ENCODE assay signal across 8 cellular contexts in genomic region chr17:37490022-37490587, GRCh38. TPM values are rescaled to one million over a fixed set of nuclear protein-coding genes. Genes with fewer than 3 reads are reported as not detected.
DNase-seq lines count a peak whose midpoint lies in the region; ATAC-seq and TF ChIP-seq lines count a peak whose summit lies in the region.

No MANE protein-coding gene starts in this region.

- TF ChIP-seq POLR2A in esophagus squamous epithelium (IDR thresholded peaks at IDR 0.05): no peak

- H3K4me1 Mint-ChIP-seq in natural killer cell: peaks cover 20 to 31% of the 10 kb centered on the region in 2 donors

- H3K27me3 ChIP-seq in NT2/D1 (ENCODE audit: insufficient read depth, insufficient read length): no peaks in the 10 kb centered on the region
- H3K27me3 ChIP-seq in esophagus squamous epithelium: no peaks in the 10 kb centered on the region

- TF ChIP-seq CTCF in esophagus squamous epithelium (IDR thresholded peaks at IDR 0.05): peak in 3 of 6 experiments; percentile 11 to 52 (median 24)
- peak; percentile 33 for TF ChIP-seq CTCF in natural killer cell (IDR thresholded peaks at IDR 0.05)

- H3K27ac ChIP-seq in esophagus squamous epithelium: peak overlapping the region; percentile 90 to 97 (median 92)

- H3K36me3 Mint-ChIP-seq in natural killer cell: no peaks in the 10 kb centered on the region

- DNase-seq in AG20443 (ENCODE audit: low spot score) (peak; percentile 54), NT2/D1 (ENCODE audit: low read depth, low spot score) (no peak), activated T-cell treated with anti-CD3 and anti-CD28 coated beads for 48 hours (ENCODE audit: low read depth) (peak; percentile 81), esophagus squamous epithelium (lab: John Stamatoyannopoulos, UW) (no peak), natural killer cell (peak; percentile 70)
- DNase-seq in stimulated activated naive CD4-positive, alpha-beta T cell (lab: John Stamatoyannopoulos, UW): peak; percentile 62 to 76 (median 68)

- H3K9me3 ChIP-seq in NT2/D1 (ENCODE audit: insufficient read depth, low read length): no peaks in the 10 kb centered on the region
- no peaks in the 10 kb centered on the region for H3K9me3 ChIP-seq in esophagus squamous epithelium

- 0% methylated on average over 13 to 27 of the region's 56 CpGs for WGBS in esophagus squamous epithelium, 2 donors

- peak overlapping the region; percentile 97 for H3K4me3 Mint-ChIP-seq in natural killer cell

- H3K4me1 ChIP-seq in NT2/D1 (ENCODE audit: insufficient read depth, insufficient read length) (peaks cover 2% of the 10 kb centered on the region), esophagus squamous epithelium (peaks cover 19 to 73% (median 26%) of the 10 kb centered on the region in 3 donors)

- intact Hi-C loops in esophagus squamous epithelium (cut with DNase I) (no loop called here), natural killer cell (cut with micrococcal nuclease) (no loop called here)

- ATAC-seq in GM18519 (IDR thresholded peaks at IDR 0.05; ENCODE audit: low FRiP score, unreplicated experiment): peak; percentile 29
- ATAC-seq in HG03097 (IDR thresholded peaks at IDR 0.05; ENCODE audit: low FRiP score, unreplicated experiment): peak; percentile 40
- ATAC-seq in natural killer cell: peak; percentile 68 to 82 (median 73)

- peaks cover 0 to 3% of the 10 kb centered on the region in 2 donors for H3K27me3 Mint-ChIP-seq in natural killer cell (ENCODE audit: low read depth in 2 of 2)

- H3K9ac ChIP-seq in NT2/D1 (ENCODE audit: insufficient read length, low read depth): peak overlapping the region; percentile 78

- peak overlapping the region; percentile 79 to 88 for H3K27ac Mint-ChIP-seq in natural killer cell

- H3K4me3 ChIP-seq in NT2/D1 (ENCODE audit: insufficient read length, low read depth) (peak overlapping the region; percentile 66), esophagus squamous epithelium (peak overlapping the region; percentile 74 to 91 (median 84))

- no peaks in the 10 kb centered on the region for H3K9me3 Mint-ChIP-seq in natural killer cell

- H3K36me3 ChIP-seq in NT2/D1 (ENCODE audit: insufficient read depth, insufficient read length, low read length) (no peaks in the 10 kb centered on the region), esophagus squamous epithelium (no peaks in the 10 kb centered on the region)

RNA-seq across cellular contexts. Expression of gene DUSP14, which starts 0.4 kb away (rescaled TPM):
- 10 to 100 TPM; 11.4 to 28.8 (median 20.4) TPM for total RNA-seq in esophagus squamous epithelium
- total RNA-seq in natural killer cell: 1 to 10 TPM; 5.0 to 9.1 (median 5.3) TPM

Comparison
In these comparisons a context has a peak if more than half of its experiments do, and no peak if none do; other contexts are left out.
1. DNase-seq: peak in AG20443 (single experiment), activated T-cell treated with anti-CD3 and anti-CD28 coated beads for 48 hours (single experiment), natural killer cell (single experiment) and stimulated activated naive CD4-positive, alpha-beta T cell (6 of 6); none in NT2/D1 (single experiment) and esophagus squamous epithelium (single experiment).
2. Peak in every context shown above with its lines, with median percentiles within 50 percentile points of each other: ATAC-seq.